ENCODE assay signal across 22 cellular contexts in genomic region chr14:82657186-82657675, GRCh38.
"Had no signal": no experiment of that assay in that cellular context is flagged by ENCODE, and none has a peak within 500 bp of the region (broad histone marks: within the 10 kb centered on the region; RNA-seq: fewer than 3 reads in every experiment).

No MANE protein-coding gene starts in this region.

- ATAC-seq: activated CD4-positive, alpha-beta T cell treated with anti-CD3 and anti-CD28 coated beads for 36 hours; activated CD8-positive, alpha-beta memory T cell treated with anti-CD3 and anti-CD28 coated beads, Interleukin-2, amount 10 ng/mL, durations not matched to agents 7 days and 5 days; activated CD8-positive, alpha-beta T cell treated with anti-CD3 and anti-CD28 coated beads, Interleukin-2, amount 10 ng/mL, durations not matched to agents 7 days and 5 days; activated naive CD8-positive, alpha-beta T cell treated with anti-CD3 and anti-CD28 coated beads, Interleukin-2, amount 50 U/mL, for 24 hours; left cardiac atrium; left ventricle myocardium superior; right cardiac atrium; stimulated activated naive B cell treated with anti-CD40 and anti-IgM and Interleukin-4, amounts not matched to agents 10 μg/mL and 1 μg/mL and 100 μg/mL, for 72 hours had no signal

- H3K27me3 ChIP-seq: stomach, thyroid gland, upper lobe of left lung, vagina had no signal

- H3K4me1 ChIP-seq: stomach, thyroid gland, upper lobe of left lung had no signal

- H3K27ac ChIP-seq: stomach, thyroid gland, upper lobe of left lung, vagina had no signal

- DNase-seq: activated CD4-positive, alpha-beta T cell treated with anti-CD3 and anti-CD28 coated beads for 36 hours; activated CD4-positive, CD25-positive, alpha-beta regulatory T cell; activated CD8-positive, alpha-beta memory T cell treated with anti-CD3 and anti-CD28 coated beads, Interleukin-2, amount 10 ng/mL, durations not matched to agents 7 days and 5 days; activated CD8-positive, alpha-beta T cell treated with anti-CD3 and anti-CD28 coated beads, Interleukin-2, amount 10 ng/mL, durations not matched to agents 7 days and 5 days; activated naive CD8-positive, alpha-beta T cell treated with anti-CD3 and anti-CD28 coated beads, Interleukin-2, amount 50 U/mL, for 24 hours; activated T-cell treated with anti-CD3 and anti-CD28 coated beads, Interleukin-2, amount 50 U/mL, for 48 hours; amygdala; dermis blood vessel endothelial cell; effector CD4-positive, alpha-beta T cell; head of caudate nucleus; hippocampal formation; left cardiac atrium; left ventricle myocardium superior; posterior cingulate gyrus; right cardiac atrium; stimulated activated CD4-positive, alpha-beta T cell treated with anti-CD3 and anti-CD28 coated beads, Interleukin-15, amount 100 ng/mL, for 24 hours; stimulated activated CD4-positive, alpha-beta T cell treated with anti-CD3 and anti-CD28 coated beads, Interleukin-2, amount 100 ng/mL, for 24 hours; stimulated activated naive B cell treated with anti-CD40 and anti-IgM and Interleukin-4, amounts not matched to agents 10 μg/mL and 1 μg/mL and 100 μg/mL, for 72 hours; stomach; thyroid gland; upper lobe of left lung had no signal
